ENCODE assay signal across 35 cellular contexts in the genomic region with DNA sequence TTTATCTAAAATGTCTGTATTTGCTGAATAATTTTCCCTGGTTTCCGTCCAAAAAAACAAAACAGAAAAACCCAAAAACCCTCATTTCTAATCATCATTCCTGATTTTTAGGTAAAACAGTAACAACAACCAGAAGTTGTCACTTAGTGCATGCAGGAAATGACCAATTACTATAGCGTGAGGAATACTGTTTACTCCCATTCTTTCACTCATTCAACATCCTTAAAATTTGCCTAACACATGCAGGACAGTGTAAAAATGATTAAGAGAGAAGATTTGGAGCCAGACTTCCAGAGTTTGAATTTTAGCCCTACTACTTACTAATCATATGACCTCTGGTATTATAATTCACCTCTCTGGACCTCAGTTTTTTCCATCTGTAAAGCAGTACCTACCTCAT.
"Had no signal": no experiment of that assay in that cellular context is flagged by ENCODE, and none has a peak within 500 bp of the region (broad histone marks: within the 10 kb centered on the region; RNA-seq: fewer than 3 reads in every experiment).

No MANE protein-coding gene starts in this region.

- H3K27ac Mint-ChIP-seq: activated naive CD4-positive, alpha-beta T cell treated with anti-CD3 and anti-CD28 coated beads for 36 hours; activated naive CD8-positive, alpha-beta T cell treated with anti-CD3 and anti-CD28 coated beads for 36 hours; activated T-helper 1 cell treated with anti-CD3 and anti-CD28 coated beads, Interleukin-12 subunit alpha, Interleukin-12 subunit beta, Interleukin-2, Interleukin-4 antibody, amounts not matched to agents 30 ng/mL and 10 ng/mL and 1 ng/mL, durations not matched to agents 14 hours and 24 hours and 36 hours; effector memory CD8-positive, alpha-beta T cell; immature natural killer cell; memory B cell; natural killer cell; neural progenitor cell; stimulated activated memory B cell treated with anti-CD40 and anti-IgM and Interleukin-4, amounts not matched to agents 10 μg/mL and 1 μg/mL and 100 μg/mL, for 72 hours had no signal

- H2AFZ ChIP-seq: neural progenitor cell had no signal

- H3K36me3 ChIP-seq: adrenal gland, heart left ventricle, right atrium auricular region, suprapubic skin, tibial artery, upper lobe of right lung had no signal

- H3K9me3 Mint-ChIP-seq: activated naive CD8-positive, alpha-beta T cell treated with anti-CD3 and anti-CD28 coated beads for 36 hours; activated T-helper 1 cell treated with anti-CD3 and anti-CD28 coated beads, Interleukin-12 subunit alpha, Interleukin-12 subunit beta, Interleukin-2, Interleukin-4 antibody, amounts not matched to agents 30 ng/mL and 10 ng/mL and 1 ng/mL, durations not matched to agents 14 hours and 24 hours and 36 hours; neural progenitor cell; stimulated activated memory B cell treated with anti-CD40 and anti-IgM and Interleukin-4, amounts not matched to agents 10 μg/mL and 1 μg/mL and 100 μg/mL, for 72 hours had no signal

- H3K36me3 Mint-ChIP-seq: activated naive CD8-positive, alpha-beta T cell treated with anti-CD3 and anti-CD28 coated beads for 36 hours; immature natural killer cell; memory B cell; natural killer cell; stimulated activated memory B cell treated with anti-CD40 and anti-IgM and Interleukin-4, amounts not matched to agents 10 μg/mL and 1 μg/mL and 100 μg/mL, for 72 hours had no signal

- H3K27ac ChIP-seq: adrenal gland, body of pancreas, coronary artery, foreskin keratinocyte, heart left ventricle, neural progenitor cell, right atrium auricular region, suprapubic skin, tibial artery, upper lobe of right lung, VCaP had no signal

- H3K4me3 ChIP-seq: adrenal gland, body of pancreas, coronary artery, heart left ventricle, neural progenitor cell, right atrium auricular region, smooth muscle cell, suprapubic skin, tibial artery, upper lobe of right lung had no signal

- H3K9ac ChIP-seq: neural progenitor cell had no signal

- H3K27me3 ChIP-seq: adrenal gland, body of pancreas, foreskin keratinocyte, heart left ventricle, neural progenitor cell, right atrium auricular region, suprapubic skin, tibial artery, upper lobe of right lung had no signal

- DNase-seq: activated CD4-positive, alpha-beta T cell treated with anti-CD3 and anti-CD28 coated beads for 48 hours; activated CD4-positive, alpha-beta T cell treated with anti-CD3 and anti-CD28 coated beads, Interleukin-2, amount 50 U/mL, for 48 hours; activated CD8-positive, alpha-beta memory T cell treated with anti-CD3 and anti-CD28 coated beads for 24 hours; activated effector memory CD4-positive, alpha-beta T cell treated with anti-CD3 and anti-CD28 coated beads, Interleukin-2, amount 50 U/mL, for 16 hours; activated naive CD4-positive, alpha-beta T cell treated with anti-CD3 and anti-CD28 coated beads for 36 hours; activated naive CD8-positive, alpha-beta T cell treated with anti-CD3 and anti-CD28 coated beads for 36 hours; adrenal gland; aorta; body of pancreas; effector memory CD8-positive, alpha-beta T cell; foreskin keratinocyte; heart left ventricle; hypothalamus; immature natural killer cell; kidney; left colon; natural killer cell; stimulated activated CD4-positive, alpha-beta T cell treated with anti-CD3 and anti-CD28 coated beads, Interleukin-1b, Interleukin-23, amount 100 ng/mL, for 48 hours; stimulated activated CD4-positive, alpha-beta T cell treated with anti-CD3 and anti-CD28 coated beads, Interleukin-4, amount 100 ng/mL, for 4 hours; stimulated activated CD8-positive, alpha-beta memory T cell treated with anti-CD3 and anti-CD28 coated beads, Interleukin-4, amount 100 ng/mL, for 48 hours; T-helper 9 cell; tibial artery; upper lobe of right lung had no signal

- ATAC-seq: activated CD4-positive, CD25-positive, alpha-beta regulatory T cell treated with anti-CD3 and anti-CD28 coated beads, Interleukin-2, amount 50 U/mL, for 24 hours; body of pancreas; effector memory CD8-positive, alpha-beta T cell; esophagus mucosa; foreskin keratinocyte; heart left ventricle; left colon; natural killer cell; stimulated activated memory B cell treated with anti-CD40 and anti-IgM and Interleukin-4, amounts not matched to agents 10 μg/mL and 1 μg/mL and 100 μg/mL, for 72 hours; upper lobe of right lung had no signal

- FAIRE-seq: kidney, TTC549 had no signal

- H3K4me1 ChIP-seq: body of pancreas had no signal

- H3K27me3 Mint-ChIP-seq: activated naive CD8-positive, alpha-beta T cell treated with anti-CD3 and anti-CD28 coated beads for 36 hours; effector memory CD8-positive, alpha-beta T cell; memory B cell; stimulated activated memory B cell treated with anti-CD40 and anti-IgM and Interleukin-4, amounts not matched to agents 10 μg/mL and 1 μg/mL and 100 μg/mL, for 72 hours had no signal

- H3K4me3 Mint-ChIP-seq: activated naive CD4-positive, alpha-beta T cell treated with anti-CD3 and anti-CD28 coated beads for 36 hours; activated naive CD8-positive, alpha-beta T cell treated with anti-CD3 and anti-CD28 coated beads for 36 hours; activated T-helper 1 cell treated with anti-CD3 and anti-CD28 coated beads, Interleukin-12 subunit alpha, Interleukin-12 subunit beta, Interleukin-2, Interleukin-4 antibody, amounts not matched to agents 30 ng/mL and 10 ng/mL and 1 ng/mL, durations not matched to agents 14 hours and 24 hours and 36 hours; effector memory CD8-positive, alpha-beta T cell; immature natural killer cell; memory B cell; natural killer cell; neural progenitor cell; stimulated activated memory B cell treated with anti-CD40 and anti-IgM and Interleukin-4, amounts not matched to agents 10 μg/mL and 1 μg/mL and 100 μg/mL, for 72 hours had no signal

- H3K4me1 Mint-ChIP-seq: activated naive CD8-positive, alpha-beta T cell treated with anti-CD3 and anti-CD28 coated beads for 36 hours; immature natural killer cell; memory B cell; natural killer cell; stimulated activated memory B cell treated with anti-CD40 and anti-IgM and Interleukin-4, amounts not matched to agents 10 μg/mL and 1 μg/mL and 100 μg/mL, for 72 hours had no signal

- H3K9me3 ChIP-seq: adrenal gland, body of pancreas, heart left ventricle, right atrium auricular region, suprapubic skin, tibial artery, upper lobe of right lung had no signal

- H3K4me2 ChIP-seq: neural progenitor cell, smooth muscle cell had no signal
